8 cellular contexts compared by ENCODE assay signal in the genomic region with DNA sequence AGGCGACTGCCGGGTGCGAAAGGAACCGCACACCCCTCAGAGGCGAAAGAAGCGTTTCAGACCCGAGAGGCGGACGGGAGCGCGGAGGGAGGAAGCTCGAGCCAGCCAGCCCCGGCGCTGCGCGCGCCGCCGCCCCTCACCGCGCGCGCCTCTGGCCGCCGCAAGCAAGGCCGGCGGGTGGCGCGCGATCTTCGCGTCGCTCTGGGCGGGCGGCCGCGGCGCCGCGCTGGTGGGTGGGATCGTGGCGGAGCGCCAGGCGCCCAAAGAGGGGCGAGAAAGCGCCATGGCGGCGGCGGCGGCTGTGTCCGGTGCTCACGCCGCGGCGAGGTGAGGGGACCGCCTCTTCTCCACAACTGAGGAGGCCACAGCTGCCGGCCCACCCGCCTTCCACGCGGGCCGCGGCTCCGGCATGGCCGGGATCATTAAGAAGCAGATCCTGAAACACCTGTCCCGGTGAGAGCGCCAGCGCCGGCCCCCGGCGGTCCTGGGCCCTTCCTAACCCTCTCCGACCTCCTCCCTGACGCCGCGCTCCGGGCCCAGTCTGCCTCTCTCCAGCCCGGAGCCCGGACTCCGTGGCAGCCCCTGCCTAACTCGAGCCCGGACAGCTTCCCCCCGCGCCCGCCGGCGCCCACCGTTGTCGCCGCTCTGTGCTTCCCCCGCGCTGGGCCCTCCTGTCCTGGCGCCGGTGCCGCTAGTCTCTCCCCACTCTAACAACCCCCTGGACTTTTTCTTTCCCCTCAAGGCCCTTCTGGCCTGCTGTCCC. TPM values are rescaled to one million over a fixed set of nuclear protein-coding genes. Genes with fewer than 3 reads are reported as not detected.
DNase-seq lines count a peak whose midpoint lies in the region; ATAC-seq and TF ChIP-seq lines count a peak whose summit lies in the region.

A gene with protein sequence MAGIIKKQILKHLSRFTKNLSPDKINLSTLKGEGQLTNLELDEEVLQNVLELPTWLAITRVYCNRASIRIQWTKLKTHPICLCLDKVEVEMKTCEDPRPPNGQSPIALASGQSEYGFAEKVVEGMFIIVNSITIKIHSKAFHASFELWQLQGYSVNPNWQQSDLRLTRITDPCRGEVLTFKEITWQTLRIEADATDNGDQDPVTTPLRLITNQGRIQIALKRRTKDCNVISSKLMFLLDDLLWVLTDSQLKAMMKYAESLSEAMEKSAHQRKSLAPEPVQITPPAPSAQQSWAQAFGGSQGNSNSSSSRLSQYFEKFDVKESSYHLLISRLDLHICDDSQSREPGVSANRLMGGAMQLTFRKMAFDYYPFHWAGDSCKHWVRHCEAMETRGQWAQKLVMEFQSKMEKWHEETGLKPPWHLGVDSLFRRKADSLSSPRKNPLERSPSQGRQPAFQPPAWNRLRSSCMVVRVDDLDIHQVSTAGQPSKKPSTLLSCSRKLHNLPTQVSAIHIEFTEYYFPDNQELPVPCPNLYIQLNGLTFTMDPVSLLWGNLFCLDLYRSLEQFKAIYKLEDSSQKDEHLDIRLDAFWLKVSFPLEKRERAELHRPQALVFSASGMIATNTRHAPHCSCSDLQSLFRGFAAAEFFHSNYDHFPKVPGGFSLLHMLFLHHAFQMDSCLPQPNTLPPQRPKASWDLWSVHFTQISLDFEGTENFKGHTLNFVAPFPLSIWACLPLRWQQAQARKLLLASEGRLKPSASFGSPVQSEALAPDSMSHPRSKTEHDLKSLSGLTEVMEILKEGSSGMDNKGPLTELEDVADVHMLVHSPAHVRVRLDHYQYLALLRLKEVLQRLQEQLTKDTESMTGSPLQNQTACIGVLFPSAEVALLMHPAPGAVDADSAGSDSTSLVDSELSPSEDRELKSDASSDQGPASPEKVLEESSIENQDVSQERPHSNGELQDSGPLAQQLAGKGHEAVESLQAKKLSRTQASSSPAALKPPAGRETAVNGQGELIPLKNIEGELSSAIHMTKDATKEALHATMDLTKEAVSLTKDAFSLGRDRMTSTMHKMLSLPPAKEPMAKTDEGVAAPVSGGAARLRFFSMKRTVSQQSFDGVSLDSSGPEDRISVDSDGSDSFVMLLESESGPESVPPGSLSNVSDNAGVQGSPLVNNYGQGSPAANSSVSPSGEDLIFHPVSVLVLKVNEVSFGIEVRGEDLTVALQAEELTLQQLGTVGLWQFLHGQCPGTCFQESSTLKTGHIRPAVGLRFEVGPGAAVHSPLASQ (N-terminal part only) (plus strand): TSS at position 242 of the 763 bp plus-strand sequence. CDS start 168 bp downstream, at position 410.

- H3K4me1 ChIP-seq in iPS DF 6.9 (ENCODE audit: control insufficient read depth, insufficient read depth, low read length) (no peaks in the 10 kb centered on the region; the same call in 1 of the 2 replicates), gastrocnemius medialis (peaks cover 5 to 14% of the 10 kb centered on the region in 2 donors)

- H3K9me3 ChIP-seq in iPS DF 6.9 (ENCODE audit: control insufficient read depth, insufficient read depth, low read length), result no peaks in the 10 kb centered on the region
- H3K9me3 ChIP-seq in gastrocnemius medialis, result no peaks in the 10 kb centered on the region

- DNase-seq in GM13977 (ENCODE audit: low spot score) (peak; percentile 97), NCI-H1694 (lab: John Stamatoyannopoulos, UW) (peak; percentile 31), T-helper 9 cell (peak; percentile 53), astrocyte of the spinal cord (ENCODE audit: low read depth, low spot score) (peak; percentile 45), iPS DF 6.9 (ENCODE audit: low read depth, low spot score) (no peak), gastrocnemius medialis (peak; percentile 41 to 66)

- peak within 1 kb of the TSS; percentile 79 for H3K4me3 ChIP-seq in astrocyte of the spinal cord (ENCODE audit: low read depth, low read length)
- peak within 1 kb of the TSS; percentile 86 for H3K4me3 ChIP-seq in iPS DF 6.9 (ENCODE audit: low read length)
- peak within 1 kb of the TSS; percentile 87 to 95 (median 93) for H3K4me3 ChIP-seq in gastrocnemius medialis

- peak; percentile 91 for ATAC-seq in HG02798 (IDR thresholded peaks at IDR 0.05; ENCODE audit: poor library complexity, unreplicated experiment)
- peak; percentile 85 to 87 for ATAC-seq in gastrocnemius medialis
- no peak for ATAC-seq in HG03378 (IDR thresholded peaks at IDR 0.05; ENCODE audit: unreplicated experiment)

- H3K27ac ChIP-seq in iPS DF 6.9 (ENCODE audit: low read length) (no peak within 1 kb of the TSS), gastrocnemius medialis (peak within 1 kb of the TSS; percentile 93 to 98 (median 96))

- no CpG with 5 or more reads among the region's 93 CpGs for WGBS in iPS DF 6.9 (ENCODE audit: insufficient coverage, insufficient read length)

- TF ChIP-seq POLR2A in gastrocnemius medialis (IDR thresholded peaks at IDR 0.05), result peak; percentile 72 to 85

- TF ChIP-seq CTCF in GM13977 (IDR thresholded peaks at IDR 0.05; ENCODE audit: extremely low read depth, insufficient read depth, missing control alignments) (peak; percentile 45), astrocyte of the spinal cord (IDR thresholded peaks at IDR 0.05; ENCODE audit: low read depth, low read length) (no peak), gastrocnemius medialis (IDR thresholded peaks at IDR 0.05 in 4 of 5, conservative IDR thresholded peaks at IDR 0.05 in 1 of 5) (peak in 3 of 5 experiments; percentile 11 to 34 (median 28))

- no peaks in the 10 kb centered on the region for H3K36me3 ChIP-seq in iPS DF 6.9 (ENCODE audit: control insufficient read depth, insufficient read depth, low read length)
- no peaks in the 10 kb centered on the region for H3K36me3 ChIP-seq in gastrocnemius medialis

- in situ Hi-C loops in GM13977 (cut with MboI; ENCODE audit: low pct_unique_long_range_greater_than_20kb, low sequenced_read_pairs, unreplicated experiment) (no loop called here), astrocyte of the spinal cord (cut with HindIII; ENCODE audit: low sequenced_read_pairs) (no loop called here), gastrocnemius medialis (cut with MboI; ENCODE audit: low sequenced_read_pairs in 4 of 4) (loop anchor here in 1 of 4 donors (5.0 kb wide), 1 partner anchor 95 kb away; a partner anchor contains a TSS)

- intact Hi-C loops in gastrocnemius medialis (cut with DNase I; ENCODE audit: low total_unique reads), result loop anchor here (1.0 kb wide), 2 partner anchors 96 to 265 kb away; a partner anchor contains a TSS

- no peaks in the 10 kb centered on the region for H3K27me3 ChIP-seq in iPS DF 6.9 (ENCODE audit: control insufficient read depth, insufficient read depth, low read length)
- no peaks in the 10 kb centered on the region for H3K27me3 ChIP-seq in gastrocnemius medialis

RNA-seq across cellular contexts. Expression of the gene that starts here (rescaled TPM):
- total RNA-seq in gastrocnemius medialis, result 10 to 100 TPM; 19.9 to 36.0 (median 23.2) TPM
